ENCODE assay signal across 1 cellular context in genomic region chr1:6511461-6512244, GRCh38.
TF ChIP-seq lines count a peak whose summit lies in the region.

No MANE protein-coding gene starts in this region.

TF ChIP-seq in GM23338, 12 proteins besides CTCF, POLR2A, EP300 and RAD21:
- TF ChIP-seq, protein P1, sequence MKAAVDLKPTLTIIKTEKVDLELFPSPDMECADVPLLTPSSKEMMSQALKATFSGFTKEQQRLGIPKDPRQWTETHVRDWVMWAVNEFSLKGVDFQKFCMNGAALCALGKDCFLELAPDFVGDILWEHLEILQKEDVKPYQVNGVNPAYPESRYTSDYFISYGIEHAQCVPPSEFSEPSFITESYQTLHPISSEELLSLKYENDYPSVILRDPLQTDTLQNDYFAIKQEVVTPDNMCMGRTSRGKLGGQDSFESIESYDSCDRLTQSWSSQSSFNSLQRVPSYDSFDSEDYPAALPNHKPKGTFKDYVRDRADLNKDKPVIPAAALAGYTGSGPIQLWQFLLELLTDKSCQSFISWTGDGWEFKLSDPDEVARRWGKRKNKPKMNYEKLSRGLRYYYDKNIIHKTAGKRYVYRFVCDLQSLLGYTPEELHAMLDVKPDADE (IDR thresholded peaks at IDR 0.05): no peak
- TF ChIP-seq POLR2AphosphoS5 (IDR thresholded peaks at IDR 0.05; ENCODE audit: low read depth): no peak
- TF ChIP-seq ZNF331 (CRISPR knock-in tag; IDR thresholded peaks at IDR 0.05; ENCODE audit: low read depth): no peak
- TF ChIP-seq, protein P2, sequence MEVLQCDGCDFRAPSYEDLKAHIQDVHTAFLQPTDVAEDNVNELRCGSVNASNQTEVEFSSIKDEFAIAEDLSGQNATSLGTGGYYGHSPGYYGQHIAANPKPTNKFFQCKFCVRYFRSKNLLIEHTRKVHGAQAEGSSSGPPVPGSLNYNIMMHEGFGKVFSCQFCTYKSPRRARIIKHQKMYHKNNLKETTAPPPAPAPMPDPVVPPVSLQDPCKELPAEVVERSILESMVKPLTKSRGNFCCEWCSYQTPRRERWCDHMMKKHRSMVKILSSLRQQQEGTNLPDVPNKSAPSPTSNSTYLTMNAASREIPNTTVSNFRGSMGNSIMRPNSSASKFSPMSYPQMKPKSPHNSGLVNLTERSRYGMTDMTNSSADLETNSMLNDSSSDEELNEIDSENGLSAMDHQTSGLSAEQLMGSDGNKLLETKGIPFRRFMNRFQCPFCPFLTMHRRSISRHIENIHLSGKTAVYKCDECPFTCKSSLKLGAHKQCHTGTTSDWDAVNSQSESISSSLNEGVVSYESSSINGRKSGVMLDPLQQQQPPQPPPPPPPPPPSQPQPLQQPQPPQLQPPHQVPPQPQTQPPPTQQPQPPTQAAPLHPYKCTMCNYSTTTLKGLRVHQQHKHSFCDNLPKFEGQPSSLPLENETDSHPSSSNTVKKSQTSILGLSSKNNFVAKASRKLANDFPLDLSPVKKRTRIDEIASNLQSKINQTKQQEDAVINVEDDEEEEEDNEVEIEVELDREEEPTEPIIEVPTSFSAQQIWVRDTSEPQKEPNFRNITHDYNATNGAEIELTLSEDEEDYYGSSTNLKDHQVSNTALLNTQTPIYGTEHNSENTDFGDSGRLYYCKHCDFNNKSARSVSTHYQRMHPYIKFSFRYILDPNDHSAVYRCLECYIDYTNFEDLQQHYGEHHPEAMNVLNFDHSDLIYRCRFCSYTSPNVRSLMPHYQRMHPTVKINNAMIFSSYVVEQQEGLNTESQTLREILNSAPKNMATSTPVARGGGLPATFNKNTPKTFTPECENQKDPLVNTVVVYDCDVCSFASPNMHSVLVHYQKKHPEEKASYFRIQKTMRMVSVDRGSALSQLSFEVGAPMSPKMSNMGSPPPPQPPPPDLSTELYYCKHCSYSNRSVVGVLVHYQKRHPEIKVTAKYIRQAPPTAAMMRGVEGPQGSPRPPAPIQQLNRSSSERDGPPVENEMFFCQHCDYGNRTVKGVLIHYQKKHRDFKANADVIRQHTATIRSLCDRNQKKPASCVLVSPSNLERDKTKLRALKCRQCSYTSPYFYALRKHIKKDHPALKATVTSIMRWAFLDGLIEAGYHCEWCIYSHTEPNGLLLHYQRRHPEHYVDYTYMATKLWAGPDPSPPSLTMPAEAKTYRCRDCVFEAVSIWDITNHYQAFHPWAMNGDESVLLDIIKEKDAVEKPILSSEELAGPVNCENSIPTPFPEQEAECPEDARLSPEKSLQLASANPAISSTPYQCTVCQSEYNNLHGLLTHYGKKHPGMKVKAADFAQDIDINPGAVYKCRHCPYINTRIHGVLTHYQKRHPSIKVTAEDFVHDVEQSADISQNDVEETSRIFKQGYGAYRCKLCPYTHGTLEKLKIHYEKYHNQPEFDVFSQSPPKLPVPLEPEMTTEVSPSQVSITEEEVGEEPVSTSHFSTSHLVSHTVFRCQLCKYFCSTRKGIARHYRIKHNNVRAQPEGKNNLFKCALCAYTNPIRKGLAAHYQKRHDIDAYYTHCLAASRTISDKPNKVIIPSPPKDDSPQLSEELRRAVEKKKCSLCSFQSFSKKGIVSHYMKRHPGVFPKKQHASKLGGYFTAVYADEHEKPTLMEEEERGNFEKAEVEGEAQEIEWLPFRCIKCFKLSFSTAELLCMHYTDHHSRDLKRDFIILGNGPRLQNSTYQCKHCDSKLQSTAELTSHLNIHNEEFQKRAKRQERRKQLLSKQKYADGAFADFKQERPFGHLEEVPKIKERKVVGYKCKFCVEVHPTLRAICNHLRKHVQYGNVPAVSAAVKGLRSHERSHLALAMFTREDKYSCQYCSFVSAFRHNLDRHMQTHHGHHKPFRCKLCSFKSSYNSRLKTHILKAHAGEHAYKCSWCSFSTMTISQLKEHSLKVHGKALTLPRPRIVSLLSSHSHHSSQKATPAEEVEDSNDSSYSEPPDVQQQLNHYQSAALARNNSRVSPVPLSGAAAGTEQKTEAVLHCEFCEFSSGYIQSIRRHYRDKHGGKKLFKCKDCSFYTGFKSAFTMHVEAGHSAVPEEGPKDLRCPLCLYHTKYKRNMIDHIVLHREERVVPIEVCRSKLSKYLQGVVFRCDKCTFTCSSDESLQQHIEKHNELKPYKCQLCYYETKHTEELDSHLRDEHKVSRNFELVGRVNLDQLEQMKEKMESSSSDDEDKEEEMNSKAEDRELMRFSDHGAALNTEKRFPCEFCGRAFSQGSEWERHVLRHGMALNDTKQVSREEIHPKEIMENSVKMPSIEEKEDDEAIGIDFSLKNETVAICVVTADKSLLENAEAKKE (CRISPR knock-in tag; IDR thresholded peaks at IDR 0.05): no peak
- TF ChIP-seq EZH2phosphoT487 (IDR thresholded peaks at IDR 0.05; ENCODE audit: unreplicated experiment): no peak
- TF ChIP-seq, protein P3, sequence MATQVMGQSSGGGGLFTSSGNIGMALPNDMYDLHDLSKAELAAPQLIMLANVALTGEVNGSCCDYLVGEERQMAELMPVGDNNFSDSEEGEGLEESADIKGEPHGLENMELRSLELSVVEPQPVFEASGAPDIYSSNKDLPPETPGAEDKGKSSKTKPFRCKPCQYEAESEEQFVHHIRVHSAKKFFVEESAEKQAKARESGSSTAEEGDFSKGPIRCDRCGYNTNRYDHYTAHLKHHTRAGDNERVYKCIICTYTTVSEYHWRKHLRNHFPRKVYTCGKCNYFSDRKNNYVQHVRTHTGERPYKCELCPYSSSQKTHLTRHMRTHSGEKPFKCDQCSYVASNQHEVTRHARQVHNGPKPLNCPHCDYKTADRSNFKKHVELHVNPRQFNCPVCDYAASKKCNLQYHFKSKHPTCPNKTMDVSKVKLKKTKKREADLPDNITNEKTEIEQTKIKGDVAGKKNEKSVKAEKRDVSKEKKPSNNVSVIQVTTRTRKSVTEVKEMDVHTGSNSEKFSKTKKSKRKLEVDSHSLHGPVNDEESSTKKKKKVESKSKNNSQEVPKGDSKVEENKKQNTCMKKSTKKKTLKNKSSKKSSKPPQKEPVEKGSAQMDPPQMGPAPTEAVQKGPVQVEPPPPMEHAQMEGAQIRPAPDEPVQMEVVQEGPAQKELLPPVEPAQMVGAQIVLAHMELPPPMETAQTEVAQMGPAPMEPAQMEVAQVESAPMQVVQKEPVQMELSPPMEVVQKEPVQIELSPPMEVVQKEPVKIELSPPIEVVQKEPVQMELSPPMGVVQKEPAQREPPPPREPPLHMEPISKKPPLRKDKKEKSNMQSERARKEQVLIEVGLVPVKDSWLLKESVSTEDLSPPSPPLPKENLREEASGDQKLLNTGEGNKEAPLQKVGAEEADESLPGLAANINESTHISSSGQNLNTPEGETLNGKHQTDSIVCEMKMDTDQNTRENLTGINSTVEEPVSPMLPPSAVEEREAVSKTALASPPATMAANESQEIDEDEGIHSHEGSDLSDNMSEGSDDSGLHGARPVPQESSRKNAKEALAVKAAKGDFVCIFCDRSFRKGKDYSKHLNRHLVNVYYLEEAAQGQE (IDR thresholded peaks at IDR 0.05; ENCODE audit: unreplicated experiment): no peak
- TF ChIP-seq EZH2 (IDR thresholded peaks at IDR 0.05; ENCODE audit: low read depth, unreplicated experiment): no peak
